8 cellular contexts compared by ENCODE assay signal in genomic region chr2:121297217-121297830, GRCh38. TPM values are rescaled to one million over a fixed set of nuclear protein-coding genes. Genes with fewer than 3 reads are reported as not detected.
DNase-seq lines count a peak whose midpoint lies in the region; ATAC-seq and TF ChIP-seq lines count a peak whose summit lies in the region.

No MANE protein-coding gene starts in this region.

- TF ChIP-seq CTCF in 22Rv1 (IDR thresholded peaks at IDR 0.05): peak; percentile 74
- TF ChIP-seq CTCF in GM12865 (IDR thresholded peaks at IDR 0.05; ENCODE audit: insufficient read depth, low read depth, low read length, missing control alignments): peak; percentile 63
- TF ChIP-seq CTCF in Loucy (conservative IDR thresholded peaks at IDR 0.05; ENCODE audit: low read length): peak; percentile 67
- peak; percentile 57 for TF ChIP-seq CTCF in hepatocyte (IDR thresholded peaks at IDR 0.05; ENCODE audit: poor library complexity)
- TF ChIP-seq CTCF in transverse colon (IDR thresholded peaks at IDR 0.05): peak; percentile 44 to 72 (median 59)

- H2AFZ ChIP-seq in Loucy (ENCODE audit: low read length) (no peak overlapping the region), hepatocyte (no peak overlapping the region)

- H3K27me3 ChIP-seq in Loucy (ENCODE audit: insufficient read depth, low read length, poor library complexity, severe bottlenecking) (no peaks in the 10 kb centered on the region), hepatocyte (no peaks in the 10 kb centered on the region), transverse colon (no peaks in the 10 kb centered on the region)

- no peak overlapping the region for H3K4me3 ChIP-seq in GM12865 (ENCODE audit: low read depth, low read length)
- no peak overlapping the region for H3K4me3 ChIP-seq in Loucy (ENCODE audit: low read length, poor library complexity, severe bottlenecking)
- no peak overlapping the region for H3K4me3 ChIP-seq in hepatocyte
- no peak overlapping the region for H3K4me3 ChIP-seq in transverse colon

- no peak for ATAC-seq in HG02840 (IDR thresholded peaks at IDR 0.05; ENCODE audit: low FRiP score, unreplicated experiment)

- DNase-seq in GM12865 (ENCODE audit: low read depth) (peak; percentile 17), UCSD-AML1 (lab: John Stamatoyannopoulos, UW; ENCODE audit: unreplicated experiment) (peak; percentile 33), hepatocyte (ENCODE audit: low spot score) (peak; percentile 57), transverse colon (peak; percentile 46), GOT3 (lab: John Stamatoyannopoulos, UW) (no peak)

- H3K4me2 ChIP-seq in Loucy (ENCODE audit: low read depth, low read length, poor library complexity, severe bottlenecking) (no peak overlapping the region), hepatocyte (no peak overlapping the region)

- intact Hi-C loops in transverse colon (cut with DNase I; ENCODE audit: low total_unique reads): no loop called here

- WGBS in hepatocyte (ENCODE audit: low lambda C conversion rate, missing lambda C conversion rate): 46% methylated on average over 9 of the region's 9 CpGs
- 53% methylated on average over 9 of the region's 9 CpGs; no CpG with 5 or more reads in 1 of the 2 donors for WGBS in transverse colon (ENCODE audit: low coverage in 1 of 2), 2 donors

- H3K79me2 ChIP-seq in Loucy (ENCODE audit: insufficient read depth, low read length): no peaks in the 10 kb centered on the region
- no peaks in the 10 kb centered on the region for H3K79me2 ChIP-seq in hepatocyte

- H3K4me1 ChIP-seq in Loucy (ENCODE audit: insufficient read depth, low read length, poor library complexity, severe bottlenecking) (no peaks in the 10 kb centered on the region), hepatocyte (ENCODE audit: insufficient read depth) (no peaks in the 10 kb centered on the region), transverse colon (peaks cover 0 to 16% (median 15%) of the 10 kb centered on the region in 4 donors)

- H3K9me2 ChIP-seq in Loucy (replicated peaks; ENCODE audit: low read depth, low read length) (no peaks in the 10 kb centered on the region), hepatocyte (replicated peaks; ENCODE audit: insufficient read depth) (no peaks in the 10 kb centered on the region)

- in situ Hi-C loops in transverse colon (cut with MboI; ENCODE audit: low pct_ligation_motif_present in 1 of 4, low pct_unique_long_range_greater_than_20kb in 1 of 4, low sequenced_read_pairs in 3 of 4): no loop called here

- no peaks in the 10 kb centered on the region for H3F3A ChIP-seq in Loucy (ENCODE audit: low read depth)

- H3K9me3 ChIP-seq in Loucy (ENCODE audit: insufficient read depth, low read depth, low read length): no peaks in the 10 kb centered on the region
- no peaks in the 10 kb centered on the region for H3K9me3 ChIP-seq in hepatocyte (ENCODE audit: low read depth)
- H3K9me3 ChIP-seq in transverse colon: no peaks in the 10 kb centered on the region

- no peak for TF ChIP-seq EP300 in transverse colon (IDR thresholded peaks at IDR 0.05; ENCODE audit: low read depth)

- no peak overlapping the region for H3K9ac ChIP-seq in Loucy (ENCODE audit: low read depth, low read length, poor library complexity, severe bottlenecking)

- H3K27ac ChIP-seq in 22Rv1 (no peak overlapping the region), hepatocyte (no peak overlapping the region), transverse colon (no peak overlapping the region)

- H4K20me1 ChIP-seq in Loucy (ENCODE audit: insufficient read depth, low read length, poor library complexity, severe bottlenecking) (no peaks in the 10 kb centered on the region), hepatocyte (ENCODE audit: insufficient read depth, poor library complexity, severe bottlenecking) (no peaks in the 10 kb centered on the region)

- no peak for TF ChIP-seq POLR2A in transverse colon (IDR thresholded peaks at IDR 0.05)

- H3K36me3 ChIP-seq in Loucy (ENCODE audit: insufficient read depth, low read length) (no peaks in the 10 kb centered on the region), hepatocyte (replicated peaks; ENCODE audit: insufficient read depth, low read depth) (no peaks in the 10 kb centered on the region), transverse colon (no peaks in the 10 kb centered on the region)

RNA-seq across cellular contexts. Expression of gene TFCP2L1, which starts 12.3 kb away (rescaled TPM):
- total RNA-seq in hepatocyte (2.2 and 2.5 TPM in 2 replicates), transverse colon (100 to 1,000 TPM in 3 of 4 donors, 10 to 100 TPM in 1; 52.7 to 167 (median 146) TPM)
- 0.99 and 1.1 TPM in 2 replicates for polyA plus RNA-seq in hepatocyte

Comparison
In these comparisons a context has a peak if more than half of its experiments do, and no peak if none do; other contexts are left out.
1. RNA of gene TFCP2L1, which starts 12.3 kb away (total RNA-seq): 52.7 to 167 TPM in transverse colon; 2.2 to 2.5 TPM in hepatocyte; every median in the first group is over 10 times any median in the second.
2. Peak in every context shown above with its lines, with median percentiles within 50 percentile points of each other: CTCF ChIP-seq.